Comparison of ENCODE assay signal across 10 cellular contexts in the genomic region with DNA sequence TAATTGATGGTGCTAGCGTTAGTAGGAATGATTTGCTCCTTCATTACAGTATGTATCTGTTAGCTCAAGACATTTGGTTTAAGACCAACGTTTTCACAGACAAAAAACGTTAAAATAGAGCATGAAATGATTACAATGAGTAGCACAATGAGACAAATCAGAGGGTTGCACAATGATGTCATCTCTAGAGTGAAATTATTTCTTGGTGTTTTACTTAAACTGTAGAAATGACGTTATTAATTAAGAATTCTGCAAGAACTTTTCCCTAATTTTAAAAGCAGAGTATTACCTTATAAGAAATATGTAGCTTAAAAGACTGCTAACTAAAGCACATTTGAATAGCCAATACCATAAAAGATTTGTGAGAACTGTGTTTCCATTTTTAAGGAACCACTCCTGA.
"Had no signal": no experiment of that assay in that cellular context is flagged by ENCODE, and none has a peak within 500 bp of the region (broad histone marks: within the 10 kb centered on the region; RNA-seq: fewer than 3 reads in every experiment).

No MANE protein-coding gene starts in this region.

- H3K4me3 ChIP-seq: GM23248, GM23338, HAP-1 had no signal

- H3K27ac ChIP-seq: GM23248 had no signal

- H3K9ac ChIP-seq: GM23248 had no signal

- DNase-seq: GM23248, GOT3, H7, H9, HCEC 1CT, HFFc6 had no signal

- H3K36me3 ChIP-seq: HAP-1 had no signal

- ATAC-seq: GM23338, HCT116 had no signal

- H2AFZ ChIP-seq: GM23248, GM23338 had no signal

- FAIRE-seq: H1 had no signal

- H3K9me3 ChIP-seq: HAP-1 had no signal

- H3K4me2 ChIP-seq: GM23338 had no signal
